ENCODE assay signal across 1 cellular context in genomic region chr20:47529840-47530239, GRCh38.
TF ChIP-seq lines count a peak whose summit lies in the region.

No MANE protein-coding gene starts in this region.

TF ChIP-seq in IMR-90, 13 proteins besides CTCF, POLR2A, EP300 and RAD21:
- no peak for TF ChIP-seq MAZ (IDR thresholded peaks at IDR 0.05; ENCODE audit: borderline replicate concordance, low read depth, low read length)
- TF ChIP-seq SMC3 (IDR thresholded peaks at IDR 0.05; ENCODE audit: low read depth, low read length), result no peak
- no peak for TF ChIP-seq ELK1 (IDR thresholded peaks at IDR 0.05; ENCODE audit: borderline replicate concordance, low read depth, low read length)
